9 cellular contexts compared by ENCODE assay signal in genomic region chr11:57787920-57788716, GRCh38. TPM values are rescaled to one million over a fixed set of nuclear protein-coding genes. Genes with fewer than 3 reads are reported as not detected.
DNase-seq lines count a peak whose midpoint lies in the region; ATAC-seq, FAIRE-seq and TF ChIP-seq lines count a peak whose summit lies in the region.
"Had no signal": no experiment of that assay in that cellular context is flagged by ENCODE, and none has a peak within 500 bp of the region (broad histone marks: within the 10 kb centered on the region; RNA-seq: fewer than 3 reads in every experiment).

No MANE protein-coding gene starts in this region.

- peaks cover 2 to 22% of the 10 kb centered on the region in 2 donors for H3K36me3 ChIP-seq in psoas muscle (ENCODE audit: insufficient read depth in 1 of 2, low read depth in 1 of 2)

- no peaks in the 10 kb centered on the region for H3K27me3 ChIP-seq in psoas muscle (ENCODE audit: insufficient read depth in 3 of 3, low read length in 2 of 3)

- TF ChIP-seq POLR2A in A549 (IDR thresholded peaks at IDR 0.05; ENCODE audit: low read length), result no peak

- H3K4me1 ChIP-seq in A549, result peaks cover 72% of the 10 kb centered on the region
- H3K4me1 ChIP-seq in psoas muscle, result peaks cover 31% of the 10 kb centered on the region

- WGBS in A549 (ENCODE audit: missing lambda C conversion rate), result 92% methylated on average over 6 of the region's 6 CpGs
- 52 to 68% (median 56%) methylated on average over 6 of the region's 6 CpGs for WGBS in psoas muscle, 3 donors

- ATAC-seq in A549 (no peak; a peak in 1 of 6 replicates), GM21825 (IDR thresholded peaks at IDR 0.05; ENCODE audit: unreplicated experiment) (peak; percentile 46), psoas muscle (no peak)

- H3K9me3 ChIP-seq in A549 (no peaks in the 10 kb centered on the region), psoas muscle (no peaks in the 10 kb centered on the region)

- no peak for FAIRE-seq in A549 (lab: Jason Lieb, UNC)

- POLR2A ChIA-PET in A549 (lab: Yijun Ruan, JAX), result no interaction called here

- no peak for TF ChIP-seq EP300 in A549 (IDR thresholded peaks at IDR 0.05)

- peak overlapping the region; percentile 15 to 57; a peak in 3 of 6 replicates for H3K27ac ChIP-seq in A549
- no peak overlapping the region for H3K27ac ChIP-seq in psoas muscle

- DNase-seq in A549 (ENCODE audit: low read depth in 1 of 2, low spot score in 1 of 2), result no peak
- DNase-seq in SIG-M5 (lab: John Stamatoyannopoulos, UW), result peak; percentile 48
- DNase-seq in iris pigment epithelial cell (ENCODE audit: low read depth), result peak; percentile 55
- DNase-seq in stimulated activated CD4-positive, alpha-beta T cell treated with anti-CD3 and anti-CD28 coated beads, Interleukin-4, amount 100 ng/mL, for 1 hour, result no peak
- no peak for DNase-seq in psoas muscle
- DNase-seq in DMS53 treated with DMSO at 0.1 percent for 48 hours (lab: John Stamatoyannopoulos, UW; ENCODE audit: unreplicated experiment), result no peak
- no peak for DNase-seq in NCI-H187 (lab: John Stamatoyannopoulos, UW)
- DNase-seq: NCI-H1105 had no signal

- CTCF ChIA-PET in A549 (lab: Yijun Ruan, JAX), result interaction anchor here (0.6 to 5.8 kb wide), 5 partner anchors 9 to 297 kb away, joined by 3 to 38 read pairs (median 3); no protein-coding TSS in a partner anchor

- H3K4me3 ChIP-seq in A549 (no peak overlapping the region), psoas muscle (no peak overlapping the region)

- H3K4me2 ChIP-seq in A549, result peak overlapping the region; percentile 29

- intact Hi-C loops in psoas muscle (cut with DNase I), result no loop called here

- TF ChIP-seq CTCF in A549 (IDR thresholded peaks at IDR 0.05) (no peak), psoas muscle (IDR thresholded peaks at IDR 0.05) (no peak)

- TF ChIP-seq RAD21 in A549 (conservative IDR thresholded peaks at IDR 0.05 in 1 of 2, IDR thresholded peaks at IDR 0.05 in 1 of 2), result no peak

TF ChIP-seq in A549, 52 proteins besides CTCF, POLR2A, EP300 and RAD21:
- TF ChIP-seq, protein P1, sequence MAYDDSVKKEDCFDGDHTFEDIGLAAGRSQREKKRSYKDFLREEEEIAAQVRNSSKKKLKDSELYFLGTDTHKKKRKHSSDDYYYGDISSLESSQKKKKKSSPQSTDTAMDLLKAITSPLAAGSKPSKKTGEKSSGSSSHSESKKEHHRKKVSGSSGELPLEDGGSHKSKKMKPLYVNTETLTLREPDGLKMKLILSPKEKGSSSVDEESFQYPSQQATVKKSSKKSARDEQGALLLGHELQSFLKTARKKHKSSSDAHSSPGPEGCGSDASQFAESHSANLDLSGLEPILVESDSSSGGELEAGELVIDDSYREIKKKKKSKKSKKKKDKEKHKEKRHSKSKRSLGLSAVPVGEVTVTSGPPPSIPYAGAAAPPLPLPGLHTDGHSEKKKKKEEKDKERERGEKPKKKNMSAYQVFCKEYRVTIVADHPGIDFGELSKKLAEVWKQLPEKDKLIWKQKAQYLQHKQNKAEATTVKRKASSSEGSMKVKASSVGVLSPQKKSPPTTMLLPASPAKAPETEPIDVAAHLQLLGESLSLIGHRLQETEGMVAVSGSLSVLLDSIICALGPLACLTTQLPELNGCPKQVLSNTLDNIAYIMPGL (CRISPR knock-in tag; IDR thresholded peaks at IDR 0.05; ENCODE audit: borderline replicate concordance), result no peak
- no peak for TF ChIP-seq KDM5A (IDR thresholded peaks at IDR 0.05)
- no peak for TF ChIP-seq JUN (IDR thresholded peaks at IDR 0.05)
- TF ChIP-seq HOXB13 (CRISPR knock-in tag; IDR thresholded peaks at IDR 0.05; ENCODE audit: low read depth), result no peak
- TF ChIP-seq FOXS1 (CRISPR knock-in tag; IDR thresholded peaks at IDR 0.05), result no peak
- TF ChIP-seq HEYL (CRISPR knock-in tag; IDR thresholded peaks at IDR 0.05), result no peak
- no peak for TF ChIP-seq KDM1A (IDR thresholded peaks at IDR 0.05; ENCODE audit: low read depth)
- TF ChIP-seq ZNF302 (CRISPR knock-in tag; IDR thresholded peaks at IDR 0.05), result no peak
- no peak for TF ChIP-seq MAZ (IDR thresholded peaks at IDR 0.05; ENCODE audit: borderline replicate concordance, low read depth, low read length)
- no peak for TF ChIP-seq ZSCAN20 (CRISPR knock-in tag; IDR thresholded peaks at IDR 0.05)
- TF ChIP-seq, protein P2, sequence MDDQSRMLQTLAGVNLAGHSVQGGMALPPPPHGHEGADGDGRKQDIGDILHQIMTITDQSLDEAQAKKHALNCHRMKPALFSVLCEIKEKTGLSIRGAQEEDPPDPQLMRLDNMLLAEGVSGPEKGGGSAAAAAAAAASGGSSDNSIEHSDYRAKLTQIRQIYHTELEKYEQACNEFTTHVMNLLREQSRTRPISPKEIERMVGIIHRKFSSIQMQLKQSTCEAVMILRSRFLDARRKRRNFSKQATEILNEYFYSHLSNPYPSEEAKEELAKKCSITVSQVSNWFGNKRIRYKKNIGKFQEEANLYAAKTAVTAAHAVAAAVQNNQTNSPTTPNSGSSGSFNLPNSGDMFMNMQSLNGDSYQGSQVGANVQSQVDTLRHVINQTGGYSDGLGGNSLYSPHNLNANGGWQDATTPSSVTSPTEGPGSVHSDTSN (IDR thresholded peaks at IDR 0.05), result no peak
- no peak for TF ChIP-seq ESRRA (IDR thresholded peaks at IDR 0.05; ENCODE audit: borderline replicate concordance, low read length)
- no peak for TF ChIP-seq HDAC2 (IDR thresholded peaks at IDR 0.05)
- no peak for TF ChIP-seq MAFK (IDR thresholded peaks at IDR 0.05; ENCODE audit: partially characterized antibody)
- no peak for TF ChIP-seq NPAS2 (CRISPR knock-in tag; IDR thresholded peaks at IDR 0.05; ENCODE audit: borderline replicate concordance)
- TF ChIP-seq JUNB (IDR thresholded peaks at IDR 0.05), result no peak
- no peak for TF ChIP-seq FOSL2 (IDR thresholded peaks at IDR 0.05)
- no peak for TF ChIP-seq FOSL2 (CRISPR knock-in tag; IDR thresholded peaks at IDR 0.05)

RNA-seq across cellular contexts. Expression of gene CTNND1, which starts 26.5 kb away (rescaled TPM):
- polyA plus RNA-seq in A549 (2011; rRNA removed) (146 and 148 TPM in 2 replicates), A549 (2017; fragmentation: RNase III; extraction: RNeasy Plus Mini Kit Qiagen cat#74134 plus additional on column Dnase treatment) (72.8 to 74.5 TPM (median 74.1 TPM) in 3 replicates), psoas muscle (10 to 100 TPM in 2 of 3 donors, 1 to 10 TPM in 1; 9.4 to 13.8 (median 13.7) TPM)
- polyA plus RNA-seq in A549 (2012; cell fraction: cytosol; rRNA removed), result 54.5 and 62.5 TPM in 2 replicates
- polyA plus RNA-seq in A549 (2012; cell fraction: nucleus; rRNA removed), result 107 and 112 TPM in 2 replicates
- 431 and 540 TPM in 2 replicates for polyA minus RNA-seq in A549 (2011; rRNA and poly(A)+ RNA removed)
- total RNA-seq in psoas muscle, result 10 to 100 TPM; 26.1 to 35.2 (median 30.1) TPM

RNA-seq across cellular contexts. Expression of gene BTBD18, which starts 36.5 kb away (rescaled TPM):
- polyA plus RNA-seq in A549 (2011; rRNA removed) (not detected in 2 replicates), A549 (2017; fragmentation: RNase III; extraction: RNeasy Plus Mini Kit Qiagen cat#74134 plus additional on column Dnase treatment) (not detected in 3 replicates), psoas muscle (under 1 TPM in 1 of 3 donors, not detected in 2; 0.03 TPM)
- polyA plus RNA-seq in A549 (2012; cell fraction: cytosol; rRNA removed), result not detected in 2 replicates
- polyA plus RNA-seq in A549 (2012; cell fraction: nucleus; rRNA removed), result not detected in 2 replicates
- polyA minus RNA-seq in A549 (2011; rRNA and poly(A)+ RNA removed), result not detected in 2 replicates
- total RNA-seq in psoas muscle, result not detected

RNA-seq across cellular contexts. Expression of gene SELENOH, which starts 46.8 kb away (rescaled TPM):
- polyA plus RNA-seq in A549 (2011; rRNA removed), result 99.7 and 115 TPM in 2 replicates
- polyA plus RNA-seq in A549 (2012; cell fraction: cytosol; rRNA removed), result 202 and 204 TPM in 2 replicates
- 138 and 154 TPM in 2 replicates for polyA plus RNA-seq in A549 (2012; cell fraction: nucleus; rRNA removed)
- 91.4 to 96.3 TPM (median 91.8 TPM) in 3 replicates for polyA plus RNA-seq in A549 (2017; fragmentation: RNase III; extraction: RNeasy Plus Mini Kit Qiagen cat#74134 plus additional on column Dnase treatment)
- polyA minus RNA-seq in A549 (2011; rRNA and poly(A)+ RNA removed), result 9.0 and 11.6 TPM in 2 replicates
- 100 to 1,000 TPM in 1 of 4 donors, 10 to 100 TPM in 3; 67.0 to 109 (median 88.0) TPM for total RNA-seq in psoas muscle
- 100 to 1,000 TPM in 1 of 3 donors, 10 to 100 TPM in 2; 79.0 to 120 (median 81.9) TPM for polyA plus RNA-seq in psoas muscle

Comparison
In these comparisons a context has a peak if more than half of its experiments do, and no peak if none do; other contexts are left out.
1. DNase-seq: peak in SIG-M5 (single experiment) and iris pigment epithelial cell (single experiment); none in A549 (0 of 2), stimulated activated CD4-positive, alpha-beta T cell treated with anti-CD3 and anti-CD28 coated beads, Interleukin-4, amount 100 ng/mL, for 1 hour (single experiment), psoas muscle (0 of 2), DMS53 treated with DMSO at 0.1 percent for 48 hours (single experiment) and NCI-H187 (0 of 2).